ENCODE assay signal across 8 cellular contexts in the genomic region with DNA sequence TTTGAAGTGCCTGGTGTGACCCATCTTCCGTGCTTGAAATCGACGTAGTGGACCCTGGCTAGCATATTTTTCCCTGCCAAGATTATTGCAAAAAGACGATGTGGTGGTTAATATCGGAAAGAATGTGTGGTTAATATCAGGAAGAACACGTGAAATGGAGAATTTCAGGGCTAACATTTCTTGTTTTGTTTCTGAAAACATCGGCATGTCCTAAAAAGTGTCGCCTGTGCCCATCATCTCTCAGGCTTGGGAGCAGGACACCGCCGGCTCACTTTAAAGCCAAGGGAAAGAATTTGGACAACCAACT. TPM values are rescaled to one million over a fixed set of nuclear protein-coding genes. Genes with fewer than 3 reads are reported as not detected.
DNase-seq lines count a peak whose midpoint lies in the region; ATAC-seq and TF ChIP-seq lines count a peak whose summit lies in the region.

No MANE protein-coding gene starts in this region.

- H3K9ac ChIP-seq in SK-N-MC (ENCODE audit: insufficient read length) (peak overlapping the region; percentile 57), fibroblast of lung (ENCODE audit: insufficient read depth, low read length) (no peak overlapping the region)

- TF ChIP-seq POLR2A in gastrocnemius medialis (IDR thresholded peaks at IDR 0.05), result no peak

- DNase-seq in GM06990 (ENCODE audit: extremely low read depth, insufficient read length) (no peak), SK-N-MC (ENCODE audit: low read depth, low spot score) (no peak), fibroblast of lung (ENCODE audit: low read depth in 2 of 2) (no peak), gastrocnemius medialis (no peak), C1 segment of cervical spinal cord (lab: John Stamatoyannopoulos, UW) (no peak)
- no peak for DNase-seq in activated effector memory CD4-positive, alpha-beta T cell treated with Interleukin-2 at 50 U/mL for 16 hours

- no peaks in the 10 kb centered on the region for H3K36me3 ChIP-seq in GM06990 (ENCODE audit: control insufficient read depth, insufficient read depth, low read length)
- no peaks in the 10 kb centered on the region for H3K36me3 ChIP-seq in SK-N-MC (ENCODE audit: insufficient read depth, low read length)
- no peaks in the 10 kb centered on the region for H3K36me3 ChIP-seq in fibroblast of lung (ENCODE audit: control insufficient read depth, insufficient read depth, low read length)
- H3K36me3 ChIP-seq in gastrocnemius medialis, result peaks cover 3 to 16% of the 10 kb centered on the region in 2 donors

- peak overlapping the region; percentile 75 for H2AFZ ChIP-seq in fibroblast of lung (ENCODE audit: low read length)

- ATAC-seq in gastrocnemius medialis, result no peak
- ATAC-seq in HG02571 (IDR thresholded peaks at IDR 0.05; ENCODE audit: unreplicated experiment), result no peak
- ATAC-seq in GM21515 (IDR thresholded peaks at IDR 0.05; ENCODE audit: unreplicated experiment), result no peak

- H3K27ac ChIP-seq in SK-N-MC (0 out of 2 replicates have a peak overlapping the region, but pooled peaks have one; percentile 39), fibroblast of lung (ENCODE audit: insufficient read depth, low read length) (no peak overlapping the region), gastrocnemius medialis (peak overlapping the region; percentile 85 to 99 (median 95))

- TF ChIP-seq CTCF in GM06990 (IDR thresholded peaks at IDR 0.05; ENCODE audit: insufficient read depth, low read length, poor library complexity, severe bottlenecking) (no peak), fibroblast of lung (conservative IDR thresholded peaks at IDR 0.05 in 1 of 2, IDR thresholded peaks at IDR 0.05 in 1 of 2; ENCODE audit: low read depth in 1 of 2, low read length in 2 of 2) (no peak), gastrocnemius medialis (IDR thresholded peaks at IDR 0.05 in 4 of 5, conservative IDR thresholded peaks at IDR 0.05 in 1 of 5) (no peak)

- H3K4me1 ChIP-seq in fibroblast of lung (ENCODE audit: control insufficient read depth, extremely low read depth, insufficient read depth, low read length), result peaks cover 4% of the 10 kb centered on the region
- peaks cover 9 to 22% of the 10 kb centered on the region in 2 donors for H3K4me1 ChIP-seq in gastrocnemius medialis

- in situ Hi-C loops in gastrocnemius medialis (cut with MboI; ENCODE audit: low sequenced_read_pairs in 4 of 4), result loop anchor here (10.0 to 25.0 kb wide), 2 partner anchors 99 to 117 kb away; no protein-coding TSS in a partner anchor

- peak overlapping the region; percentile 74 for H3K4me2 ChIP-seq in fibroblast of lung (ENCODE audit: extremely low read depth, insufficient read depth, low read length)

- H3K27me3 ChIP-seq in GM06990 (replicated peaks; ENCODE audit: control insufficient read depth, insufficient read depth, low read length) (no peaks in the 10 kb centered on the region), fibroblast of lung (ENCODE audit: control insufficient read depth, insufficient read depth, low read length) (no peaks in the 10 kb centered on the region), gastrocnemius medialis (peaks cover 0 to 2% (median 0%) of the 10 kb centered on the region in 3 donors)

- H3K4me3 ChIP-seq in GM06990 (replicated peaks; ENCODE audit: low read depth, low read length) (peak overlapping the region; percentile 42), SK-N-MC (peak overlapping the region; percentile 95), fibroblast of lung (replicated peaks in 1 of 4; ENCODE audit: control extremely low read depth in 1 of 4, insufficient read depth in 1 of 4, low read depth in 3 of 4, low read length in 4 of 4) (peak overlapping the region; percentile 30 to 83 (median 61)), gastrocnemius medialis (peak overlapping the region; percentile 63 to 89 (median 78))

- no peaks in the 10 kb centered on the region for H3K9me3 ChIP-seq in SK-N-MC (ENCODE audit: low read depth, low read length)
- H3K9me3 ChIP-seq in fibroblast of lung (ENCODE audit: control insufficient read depth, insufficient read depth, low read depth, low read length), result no peaks in the 10 kb centered on the region
- H3K9me3 ChIP-seq in gastrocnemius medialis, result no peaks in the 10 kb centered on the region

- H4K20me1 ChIP-seq in fibroblast of lung (ENCODE audit: control insufficient read depth, extremely low read depth, insufficient read depth, low read length), result no peaks in the 10 kb centered on the region

- intact Hi-C loops in gastrocnemius medialis (cut with DNase I; ENCODE audit: low total_unique reads), result loop anchor here (1.0 to 5.0 kb wide), 3 partner anchors 15 to 199 kb away; a partner anchor contains a TSS

- H3K79me2 ChIP-seq in fibroblast of lung (ENCODE audit: control insufficient read depth, insufficient read depth, low read length), result no peaks in the 10 kb centered on the region

RNA-seq across cellular contexts. Expression of a gene that starts 0.3 kb away (rescaled TPM):
- total RNA-seq in fibroblast of lung, result 38.3 and 43.6 TPM in 2 replicates
- polyA plus RNA-seq in fibroblast of lung, result 34.8 and 75.3 TPM in 2 replicates
- polyA plus RNA-seq in fibroblast of lung (2012), result 48.1 and 90.1 TPM in 2 replicates
- 121 and 132 TPM in 2 replicates for polyA minus RNA-seq in fibroblast of lung (ENCODE audit: low replicate concordance)
- total RNA-seq in gastrocnemius medialis, result 100 to 1,000 TPM; 130 to 296 (median 223) TPM

RNA-seq across cellular contexts. Expression of a gene that starts 6.4 kb away (rescaled TPM):
- total RNA-seq in fibroblast of lung (5.6 and 6.6 TPM in 2 replicates), gastrocnemius medialis (1 to 10 TPM in 1 of 4 donors, under 1 TPM in 1, not detected in 2; 0.42 to 2.0 TPM)
- polyA plus RNA-seq in fibroblast of lung, result 4.3 and 4.7 TPM in 2 replicates
- polyA plus RNA-seq in fibroblast of lung (2012), result 7.5 and 8.8 TPM in 2 replicates
- polyA minus RNA-seq in fibroblast of lung (ENCODE audit: low replicate concordance), result 19.8 and 35.6 TPM in 2 replicates

RNA-seq across cellular contexts. Expression of a gene that starts 13.8 kb away (rescaled TPM):
- 38.5 and 48.9 TPM in 2 replicates for total RNA-seq in fibroblast of lung
- 14.1 and 14.5 TPM in 2 replicates for polyA plus RNA-seq in fibroblast of lung
- polyA plus RNA-seq in fibroblast of lung (2012), result 39.8 and 46.6 TPM in 2 replicates
- polyA minus RNA-seq in fibroblast of lung (ENCODE audit: low replicate concordance), result 53.6 and 71.2 TPM in 2 replicates
- 10 to 100 TPM; 29.6 to 64.9 (median 49.1) TPM for total RNA-seq in gastrocnemius medialis

RNA-seq across cellular contexts. Expression of a gene that starts 13.9 kb away (rescaled TPM):
- 67.0 and 76.6 TPM in 2 replicates for total RNA-seq in fibroblast of lung
- 53.3 and 86.1 TPM in 2 replicates for polyA plus RNA-seq in fibroblast of lung
- 79.8 and 124 TPM in 2 replicates for polyA plus RNA-seq in fibroblast of lung (2012)
- 169 and 221 TPM in 2 replicates for polyA minus RNA-seq in fibroblast of lung (ENCODE audit: low replicate concordance)
- 100 to 1,000 TPM; 119 to 174 (median 137) TPM for total RNA-seq in gastrocnemius medialis

RNA-seq across cellular contexts. Expression of a gene that starts 14.7 kb away (rescaled TPM):
- total RNA-seq in fibroblast of lung, result 9.9 and 10.0 TPM in 2 replicates
- polyA plus RNA-seq in fibroblast of lung, result 2.3 and 3.8 TPM in 2 replicates
- polyA plus RNA-seq in fibroblast of lung (2012), result 3.4 and 7.4 TPM in 2 replicates
- polyA minus RNA-seq in fibroblast of lung (ENCODE audit: low replicate concordance), result 9.5 and 9.6 TPM in 2 replicates
- 1 to 10 TPM; 1.1 to 5.0 (median 3.8) TPM for total RNA-seq in gastrocnemius medialis

Comparison
In these comparisons a context has a peak if more than half of its experiments do, and no peak if none do; other contexts are left out.
1. H3K4me3 ChIP-seq: peak in every context shown above with its lines; median percentile 95 in SK-N-MC; 78 in gastrocnemius medialis; 61 in fibroblast of lung; 42 in GM06990.